8 cellular contexts compared by ENCODE assay signal in genomic region chr12:13941258-13942249, GRCh38. TPM values are rescaled to one million over a fixed set of nuclear protein-coding genes. Genes with fewer than 3 reads are reported as not detected.
DNase-seq lines count a peak whose midpoint lies in the region; ATAC-seq and TF ChIP-seq lines count a peak whose summit lies in the region.

No MANE protein-coding gene starts in this region.

- ATAC-seq in HG03354 (IDR thresholded peaks at IDR 0.05; ENCODE audit: poor library complexity, severe bottlenecking, unreplicated experiment), result peak; percentile 70

- POLR2A ChIA-PET in CD4-positive, alpha-beta memory T cell (lab: Charles Lee; ENCODE audit: partially characterized antibody), result no interaction called here

- H3K27me3 Mint-ChIP-seq in CD4-positive, alpha-beta memory T cell, result peaks cover 3 to 4% of the 10 kb centered on the region in 2 donors

- CTCF ChIA-PET in CD4-positive, alpha-beta memory T cell (lab: Charles Lee; ENCODE audit: partially characterized antibody), result no interaction called here

- H3K27ac Mint-ChIP-seq in CD4-positive, alpha-beta memory T cell, result no peak overlapping the region

- H3K4me3 Mint-ChIP-seq in CD4-positive, alpha-beta memory T cell, result no peak overlapping the region

- no peak overlapping the region for H3K27ac ChIP-seq in dorsolateral prefrontal cortex
- H3K27ac ChIP-seq in CD4-positive, alpha-beta memory T cell (ENCODE audit: low read depth, low read length), result no peak overlapping the region

- in situ Hi-C loops in GM13976 (cut with MboI; ENCODE audit: low sequenced_read_pairs, unreplicated experiment), result no loop called here

- DNase-seq in AML-193 (lab: John Stamatoyannopoulos, UW) (peak; percentile 3 to 33), GM13976 (ENCODE audit: low spot score) (peak; percentile 30), NCI-H524 (lab: John Stamatoyannopoulos, UW) (peak; percentile 41 to 75), dorsolateral prefrontal cortex (peak in 1 of 10 donors; percentile 42), mucosa of gallbladder (ENCODE audit: low spot score) (peak; percentile 78), OCI-M2 (lab: John Stamatoyannopoulos, UW; ENCODE audit: unreplicated experiment) (no peak)
- no peak for DNase-seq in CD4-positive, alpha-beta memory T cell

- no peaks in the 10 kb centered on the region for H3K36me3 Mint-ChIP-seq in CD4-positive, alpha-beta memory T cell

- peaks cover 0 to 3% (median 0%) of the 10 kb centered on the region in 4 donors for H3K4me1 Mint-ChIP-seq in CD4-positive, alpha-beta memory T cell

- no peak overlapping the region for H3K4me3 ChIP-seq in dorsolateral prefrontal cortex
- no peak overlapping the region for H3K4me3 ChIP-seq in CD4-positive, alpha-beta memory T cell (ENCODE audit: low read length in 2 of 2)

- H3K27me3 ChIP-seq in dorsolateral prefrontal cortex, result peaks cover 0 to 6% (median 0%) of the 10 kb centered on the region in 45 donors
- H3K27me3 ChIP-seq in CD4-positive, alpha-beta memory T cell (ENCODE audit: insufficient read depth, low read length), result no peaks in the 10 kb centered on the region

- no peaks in the 10 kb centered on the region for H3K4me1 ChIP-seq in CD4-positive, alpha-beta memory T cell (ENCODE audit: insufficient read depth, low read length)

- H3K9me3 ChIP-seq in CD4-positive, alpha-beta memory T cell (ENCODE audit: control insufficient read depth in 1 of 2, low read length in 2 of 2), result no peaks in the 10 kb centered on the region

- peak; percentile 12 for TF ChIP-seq CTCF in GM13976 (IDR thresholded peaks at IDR 0.05; ENCODE audit: borderline replicate concordance, control extremely low read depth, extremely low read depth, insufficient read depth, missing control alignments)
- TF ChIP-seq CTCF in dorsolateral prefrontal cortex (IDR thresholded peaks at IDR 0.05 in 54 of 56, conservative IDR thresholded peaks at IDR 0.05 in 2 of 56; ENCODE audit: low read depth in 1 of 56, partially characterized antibody in 56 of 56), result peak in 51 of 56 donors; percentile 12 to 67 (median 46)

- peaks cover 2 to 26% (median 4%) of the 10 kb centered on the region in 8 donors for H3K9me3 Mint-ChIP-seq in CD4-positive, alpha-beta memory T cell

- no peaks in the 10 kb centered on the region for H3K36me3 ChIP-seq in CD4-positive, alpha-beta memory T cell (ENCODE audit: insufficient read depth, low read length)

- intact Hi-C loops in dorsolateral prefrontal cortex (cut with DNase I), result loop anchor here in 1 of 2 donors (5.0 kb wide), 1 partner anchor 199 kb away; no protein-coding TSS in a partner anchor
- intact Hi-C loops in CD4-positive, alpha-beta memory T cell (cut with micrococcal nuclease), result no loop called here

RNA-seq across cellular contexts. Expression of gene GRIN2B, which starts 39.8 kb away (rescaled TPM):
- 100 to 1,000 TPM in 105 of 120 experiments, 10 to 100 TPM in 15; 41.0 to 232 (median 135) TPM for total RNA-seq in dorsolateral prefrontal cortex
- 0.03 TPM for total RNA-seq in mucosa of gallbladder
- total RNA-seq in CD4-positive, alpha-beta memory T cell, result not detected
- polyA plus RNA-seq in CD4-positive, alpha-beta memory T cell, result under 1 TPM in 1 of 2 donors, not detected in 1; 0.01 TPM

Comparison
In these comparisons a context has a peak if more than half of its experiments do, and no peak if none do; other contexts are left out.
1. DNase-seq: peak in AML-193 (2 of 2), GM13976 (single experiment), NCI-H524 (2 of 2) and mucosa of gallbladder (single experiment); none in CD4-positive, alpha-beta memory T cell (0 of 5) and OCI-M2 (single experiment).
2. RNA of gene GRIN2B, which starts 39.8 kb away (total RNA-seq): 41.0 to 232 TPM in dorsolateral prefrontal cortex; 0.03 TPM in mucosa of gallbladder (single experiment) and not detected in CD4-positive, alpha-beta memory T cell; every median in the first group is over 10 times any median in the second.